37 cellular contexts compared by ENCODE assay signal in genomic region chr18:21915546-21915945, GRCh38.
"Had no signal": no experiment of that assay in that cellular context is flagged by ENCODE, and none has a peak within 500 bp of the region (broad histone marks: within the 10 kb centered on the region; RNA-seq: fewer than 3 reads in every experiment).

No MANE protein-coding gene starts in this region.

- ATAC-seq: activated naive CD4-positive, alpha-beta T cell treated with anti-CD3 and anti-CD28 coated beads, Interleukin-2, amount 50 U/mL, for 72 hours; activated naive CD8-positive, alpha-beta T cell treated with anti-CD3 and anti-CD28 coated beads, Interleukin-2, amount 50 U/mL, for 24 hours; activated T-cell treated with anti-CD3 and anti-CD28 coated beads, Interleukin-2, amount 50 U/mL, for 4 hours; activated T-cell treated with anti-CD3 and anti-CD28 coated beads, Interleukin-2, amount 50 U/mL, for 72 hours; activated T-helper 17 cell treated with anti-CD3 and anti-CD28 coated beads, Interleukin-2, amount 50 U/mL, for 72 hours had no signal

- H3K9me3 Mint-ChIP-seq: activated naive CD4-positive, alpha-beta T cell treated with anti-CD3 and anti-CD28 coated beads, Interleukin-2, amount 50 U/mL, for 24 hours had no signal

- H3K36me3 ChIP-seq: adrenal gland, ascending aorta, brain microvascular endothelial cell, breast epithelium, cardiac muscle cell had no signal

- H3K4me1 Mint-ChIP-seq: activated naive CD4-positive, alpha-beta T cell treated with anti-CD3 and anti-CD28 coated beads, Interleukin-2, amount 10 ng/mL, durations not matched to agents 7 days and 5 days; activated naive CD4-positive, alpha-beta T cell treated with anti-CD3 and anti-CD28 coated beads, Interleukin-2, amount 50 U/mL, for 24 hours; activated naive CD8-positive, alpha-beta T cell treated with anti-CD3 and anti-CD28 coated beads, Interleukin-2, amount 10 ng/mL, durations not matched to agents 7 days and 5 days; activated naive CD8-positive, alpha-beta T cell treated with anti-CD3 and anti-CD28 coated beads, Interleukin-2, amount 50 U/mL, for 24 hours; activated T-helper 17 cell treated with anti-CD3 and anti-CD28 coated beads, Interleukin-2, amount 50 U/mL, for 72 hours; brain; central memory CD8-positive, alpha-beta T cell had no signal

- H3K27me3 Mint-ChIP-seq: activated naive CD4-positive, alpha-beta T cell treated with anti-CD3 and anti-CD28 coated beads, Interleukin-2, amount 50 U/mL, for 24 hours; activated naive CD8-positive, alpha-beta T cell treated with anti-CD3 and anti-CD28 coated beads, Interleukin-2, amount 50 U/mL, for 24 hours; brain had no signal

- H3K36me3 Mint-ChIP-seq: activated naive CD4-positive, alpha-beta T cell treated with anti-CD3 and anti-CD28 coated beads, Interleukin-2, amount 50 U/mL, for 24 hours; activated naive CD4-positive, alpha-beta T cell treated with anti-CD3 and anti-CD28 coated beads, Interleukin-2, amount 50 U/mL, for 72 hours; activated naive CD8-positive, alpha-beta T cell treated with anti-CD3 and anti-CD28 coated beads for 36 hours; activated naive CD8-positive, alpha-beta T cell treated with anti-CD3 and anti-CD28 coated beads, Interleukin-2, amount 10 ng/mL, durations not matched to agents 7 days and 5 days; brain had no signal

- H3K4me3 Mint-ChIP-seq: activated naive CD4-positive, alpha-beta T cell treated with anti-CD3 and anti-CD28 coated beads for 36 hours; activated naive CD4-positive, alpha-beta T cell treated with anti-CD3 and anti-CD28 coated beads, Interleukin-2, amount 10 ng/mL, durations not matched to agents 7 days and 5 days; activated naive CD4-positive, alpha-beta T cell treated with anti-CD3 and anti-CD28 coated beads, Interleukin-2, amount 50 U/mL, for 24 hours; activated naive CD8-positive, alpha-beta T cell; activated naive CD8-positive, alpha-beta T cell treated with anti-CD3 and anti-CD28 coated beads for 36 hours; activated naive CD8-positive, alpha-beta T cell treated with anti-CD3 and anti-CD28 coated beads, Interleukin-2, amount 10 ng/mL, durations not matched to agents 7 days and 5 days; activated naive CD8-positive, alpha-beta T cell treated with anti-CD3 and anti-CD28 coated beads, Interleukin-2, amount 50 U/mL, for 24 hours; activated T-cell treated with anti-CD3 and anti-CD28 coated beads, Interleukin-2, amount 50 U/mL, for 24 hours; activated T-cell treated with anti-CD3 and anti-CD28 coated beads, Interleukin-2, amount 50 U/mL, for 4 hours; activated T-cell treated with anti-CD3 and anti-CD28 coated beads, Interleukin-2, amount 50 U/mL, for 72 hours; activated T-helper 1 cell treated with anti-CD3 and anti-CD28 coated beads, Interleukin-12 subunit alpha, Interleukin-12 subunit beta, Interleukin-2, Interleukin-4 antibody, amounts not matched to agents 30 ng/mL and 10 ng/mL and 1 ng/mL, durations not matched to agents 14 hours and 24 hours and 36 hours; activated T-helper 17 cell treated with anti-CD3 and anti-CD28 coated beads, Interleukin-2, amount 50 U/mL, for 72 hours; brain; central memory CD8-positive, alpha-beta T cell had no signal

- H3K27ac Mint-ChIP-seq: activated naive CD4-positive, alpha-beta T cell treated with anti-CD3 and anti-CD28 coated beads for 36 hours; activated naive CD4-positive, alpha-beta T cell treated with anti-CD3 and anti-CD28 coated beads, Interleukin-2, amount 10 ng/mL, durations not matched to agents 7 days and 5 days; activated naive CD4-positive, alpha-beta T cell treated with anti-CD3 and anti-CD28 coated beads, Interleukin-2, amount 50 U/mL, for 24 hours; activated naive CD4-positive, alpha-beta T cell treated with anti-CD3 and anti-CD28 coated beads, Interleukin-2, amount 50 U/mL, for 72 hours; activated naive CD8-positive, alpha-beta T cell; activated naive CD8-positive, alpha-beta T cell treated with anti-CD3 and anti-CD28 coated beads for 36 hours; activated naive CD8-positive, alpha-beta T cell treated with anti-CD3 and anti-CD28 coated beads, Interleukin-2, amount 10 ng/mL, durations not matched to agents 7 days and 5 days; activated naive CD8-positive, alpha-beta T cell treated with anti-CD3 and anti-CD28 coated beads, Interleukin-2, amount 50 U/mL, for 24 hours; activated T-cell treated with anti-CD3 and anti-CD28 coated beads, Interleukin-2, amount 50 U/mL, for 24 hours; activated T-cell treated with anti-CD3 and anti-CD28 coated beads, Interleukin-2, amount 50 U/mL, for 72 hours; activated T-helper 1 cell treated with anti-CD3 and anti-CD28 coated beads, Interleukin-12 subunit alpha, Interleukin-12 subunit beta, Interleukin-2, Interleukin-4 antibody, amounts not matched to agents 30 ng/mL and 10 ng/mL and 1 ng/mL, durations not matched to agents 14 hours and 24 hours and 36 hours; activated T-helper 17 cell treated with anti-CD3 and anti-CD28 coated beads, Interleukin-2, amount 50 U/mL, for 72 hours; activated T-helper 2 cell treated with anti-CD3 and anti-CD28 coated beads, Interferon-gamma antibody, Interleukin-2, Interleukin-4, amounts not matched to agents 10 μg/mL and 5 μg/mL and 100 μg/mL, durations not matched to agents 14 hours and 24 hours and 36 hours; brain had no signal

- H3K4me3 ChIP-seq: adrenal gland, ascending aorta, body of pancreas, breast epithelium, cardiac muscle cell had no signal

- H3K4me1 ChIP-seq: adrenal gland, ascending aorta, body of pancreas, breast epithelium had no signal

- DNase-seq: activated effector memory CD4-positive, alpha-beta T cell treated with anti-CD3 and anti-CD28 coated beads, Interleukin-2, amount 50 U/mL, for 16 hours; activated effector memory CD4-positive, alpha-beta T cell treated with Interleukin-2 at 50 U/mL for 16 hours; activated gamma-delta T cell; activated gamma-delta T cell treated with Interleukin-2 at 50 U/mL for 16 hours; activated naive CD4-positive, alpha-beta T cell; activated naive CD4-positive, alpha-beta T cell treated with anti-CD3 and anti-CD28 coated beads for 36 hours; activated naive CD4-positive, alpha-beta T cell treated with anti-CD3 and anti-CD28 coated beads, Interleukin-2, amount 10 ng/mL, durations not matched to agents 7 days and 5 days; activated naive CD4-positive, alpha-beta T cell treated with anti-CD3 and anti-CD28 coated beads, Interleukin-2, amount 50 U/mL, for 16 hours; activated naive CD4-positive, alpha-beta T cell treated with Interleukin-2 at 50 U/mL for 16 hours; activated naive CD8-positive, alpha-beta T cell treated with anti-CD3 and anti-CD28 coated beads for 36 hours; activated naive CD8-positive, alpha-beta T cell treated with anti-CD3 and anti-CD28 coated beads, Interleukin-2, amount 10 ng/mL, durations not matched to agents 7 days and 5 days; activated naive CD8-positive, alpha-beta T cell treated with anti-CD3 and anti-CD28 coated beads, Interleukin-2, amount 50 U/mL, for 24 hours; activated T-cell treated with anti-CD3 and anti-CD28 coated beads, Interleukin-2, amount 50 U/mL, for 1 hour; activated T-cell treated with anti-CD3 and anti-CD28 coated beads, Interleukin-2, amount 50 U/mL, for 24 hours; activated T-cell treated with anti-CD3 and anti-CD28 coated beads, Interleukin-2, amount 50 U/mL, for 4 hours; activated T-cell treated with anti-CD3 and anti-CD28 coated beads, Interleukin-2, amount 50 U/mL, for 48 hours; activated T-cell treated with anti-CD3 and anti-CD28 coated beads, Interleukin-2, amount 50 U/mL, for 72 hours; adrenal gland; amniotic stem cell; anterior cingulate cortex; aorta; body of pancreas; brain microvascular endothelial cell; caudate nucleus; central memory CD4-positive, alpha-beta T cell; cerebellar nuclear complex had no signal

- H3K27ac ChIP-seq: adrenal gland, ascending aorta, body of pancreas, brain microvascular endothelial cell, breast epithelium, cardiac muscle cell had no signal

- H3K27me3 ChIP-seq: adrenal gland, ascending aorta, body of pancreas, brain microvascular endothelial cell, breast epithelium, cardiac muscle cell had no signal
